In the genomic region with DNA sequence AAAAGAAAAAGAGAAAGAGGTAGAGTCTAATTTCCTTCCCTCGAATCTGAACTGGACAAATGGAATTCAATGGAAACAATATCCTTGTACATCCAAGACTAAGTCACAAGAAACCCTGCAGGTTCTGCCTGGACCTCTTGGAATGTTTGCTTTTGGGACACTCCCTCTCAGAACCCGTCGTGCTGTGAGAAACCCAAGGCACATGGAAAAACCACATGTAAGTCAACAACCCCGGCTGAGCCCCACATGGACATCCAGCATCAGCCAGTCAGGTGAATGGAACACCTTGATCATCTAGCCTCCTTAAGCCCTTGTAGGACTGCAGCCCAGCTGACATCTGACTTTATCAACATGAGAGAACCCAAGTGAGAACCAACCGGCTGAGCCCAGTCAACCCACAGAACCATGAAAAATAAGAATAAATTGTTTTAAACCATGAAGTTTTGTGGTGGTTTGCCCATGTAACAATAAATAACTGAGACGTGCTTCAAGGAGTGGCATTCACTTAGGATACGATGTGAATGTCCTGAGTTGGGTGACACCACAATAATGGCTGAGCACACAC, we compare ENCODE assay signal across 1 cellular context.
A peak's percentile ranks its signal among the peaks of the same experiment; 100 is the strongest.
TF ChIP-seq lines count a peak whose summit lies in the region.

No MANE protein-coding gene starts in this region.

TF ChIP-seq in GM23338, 12 proteins besides CTCF, POLR2A, EP300 and RAD21:
- peak; percentile 66 for TF ChIP-seq ZNF331 (CRISPR knock-in tag; IDR thresholded peaks at IDR 0.05; ENCODE audit: low read depth)
- TF ChIP-seq STAT1 (IDR thresholded peaks at IDR 0.05; ENCODE audit: unreplicated experiment): no peak
- no peak for TF ChIP-seq JUNB (IDR thresholded peaks at IDR 0.05; ENCODE audit: unreplicated experiment)
